Comparison of ENCODE assay signal across 8 cellular contexts in genomic region chr12:75979181-75979580, GRCh38. TPM values are rescaled to one million over a fixed set of nuclear protein-coding genes. Genes with fewer than 3 reads are reported as not detected.
DNase-seq lines count a peak whose midpoint lies in the region; ATAC-seq lines count a peak whose summit lies in the region.

No MANE protein-coding gene starts in this region.

- 0% methylated on average over 2 of the region's 2 CpGs for WGBS in mesenchymal stem cell

- peak overlapping the region; percentile 97 for H2BK5ac ChIP-seq in mesenchymal stem cell (ENCODE audit: low read depth, low read length, poor library complexity, severe bottlenecking)

- H2BK15ac ChIP-seq in mesenchymal stem cell (ENCODE audit: low read depth, poor library complexity, severe bottlenecking): no peak overlapping the region

- peak overlapping the region; percentile 45 for H4K8ac ChIP-seq in mesenchymal stem cell (ENCODE audit: low read length)

- ATAC-seq in HG03432 (IDR thresholded peaks at IDR 0.05; ENCODE audit: unreplicated experiment) (peak; percentile 36), HG02759 (IDR thresholded peaks at IDR 0.05; ENCODE audit: unreplicated experiment) (no peak)

- H4K91ac ChIP-seq in mesenchymal stem cell (ENCODE audit: low read length): peak overlapping the region; percentile 56

- H3K27ac ChIP-seq in mesenchymal stem cell (ENCODE audit: low read length, poor library complexity, severe bottlenecking) (peak overlapping the region; percentile 94), substantia nigra (ENCODE audit: low read depth, low read length, poor library complexity, severe bottlenecking) (no peak overlapping the region)

- H2BK120ac ChIP-seq in mesenchymal stem cell (ENCODE audit: low read depth, low read length): peak overlapping the region; percentile 22

- DNase-seq in EH (ENCODE audit: low read depth) (peak; percentile 76), mesenchymal stem cell (peak; percentile 83), hepatic stellate cell (ENCODE audit: low spot score) (no peak), substantia nigra (lab: John Stamatoyannopoulos, UW) (no peak), NCI-H187 (lab: John Stamatoyannopoulos, UW) (no peak)
- DNase-seq in activated naive CD4-positive, alpha-beta T cell treated with anti-CD3 and anti-CD28 coated beads, Interleukin-2, amount 50 U/mL, for 16 hours: peak; percentile 36

- no peak overlapping the region for H2AFZ ChIP-seq in mesenchymal stem cell (ENCODE audit: low read depth, low read length)

- H3K27me3 ChIP-seq in mesenchymal stem cell (ENCODE audit: control insufficient read depth in 1 of 2, insufficient read depth in 1 of 2, low read length in 2 of 2): no peaks in the 10 kb centered on the region

- peak overlapping the region; percentile 77 for H3K9ac ChIP-seq in mesenchymal stem cell (ENCODE audit: low read length)

- no peaks in the 10 kb centered on the region for H3K79me1 ChIP-seq in mesenchymal stem cell (replicated peaks; ENCODE audit: low read length, poor library complexity, severe bottlenecking)

- no peak overlapping the region for H3K14ac ChIP-seq in mesenchymal stem cell (ENCODE audit: low read length in 2 of 2)

- H3K4me1 ChIP-seq in mesenchymal stem cell (ENCODE audit: control insufficient read depth, insufficient read depth, low read depth, low read length): peaks cover 6% of the 10 kb centered on the region

- H3K4me2 ChIP-seq in mesenchymal stem cell (ENCODE audit: low read length, poor library complexity, severe bottlenecking): no peak overlapping the region

- H3K4ac ChIP-seq in mesenchymal stem cell (ENCODE audit: low read depth in 1 of 2, low read length in 2 of 2): peak overlapping the region; percentile 87 to 96

- H3K4me3 ChIP-seq in mesenchymal stem cell (ENCODE audit: insufficient read depth in 1 of 2, low read depth in 1 of 2, low read length in 2 of 2): no peak overlapping the region

- H2BK12ac ChIP-seq in mesenchymal stem cell (ENCODE audit: low read length in 2 of 2): peak overlapping the region; percentile 20 to 65

- H3K23ac ChIP-seq in mesenchymal stem cell (ENCODE audit: low read length in 2 of 2): no peak overlapping the region

- H3K36me3 ChIP-seq in mesenchymal stem cell (ENCODE audit: control insufficient read depth in 1 of 2, insufficient read depth in 2 of 2, low read depth in 1 of 2, low read length in 2 of 2): no peaks in the 10 kb centered on the region

- peak overlapping the region; percentile 96 for H2AK5ac ChIP-seq in mesenchymal stem cell (ENCODE audit: low read length, severe bottlenecking)

- no peaks in the 10 kb centered on the region for H3K9me3 ChIP-seq in mesenchymal stem cell (ENCODE audit: control insufficient read depth, low read length)

- peak overlapping the region; percentile 37 to 81 for H3K18ac ChIP-seq in mesenchymal stem cell (ENCODE audit: low read depth in 1 of 2, low read length in 2 of 2)

RNA-seq across cellular contexts. Expression of gene PHLDA1, which starts 52.4 kb away (rescaled TPM):
- 90.2 TPM for polyA plus RNA-seq in mesenchymal stem cell (2013, experiment 1 of 2)
- polyA plus RNA-seq in mesenchymal stem cell (2013, experiment 2 of 2): 90.9 TPM

Comparison
In these comparisons a context has a peak if more than half of its experiments do, and no peak if none do; other contexts are left out.
1. DNase-seq: peak in EH (single experiment), activated naive CD4-positive, alpha-beta T cell treated with anti-CD3 and anti-CD28 coated beads, Interleukin-2, amount 50 U/mL, for 16 hours (single experiment) and mesenchymal stem cell (single experiment); none in hepatic stellate cell (single experiment), substantia nigra (0 of 49) and NCI-H187 (0 of 2).